Comparison of ENCODE assay signal across 1 cellular context in the genomic region with DNA sequence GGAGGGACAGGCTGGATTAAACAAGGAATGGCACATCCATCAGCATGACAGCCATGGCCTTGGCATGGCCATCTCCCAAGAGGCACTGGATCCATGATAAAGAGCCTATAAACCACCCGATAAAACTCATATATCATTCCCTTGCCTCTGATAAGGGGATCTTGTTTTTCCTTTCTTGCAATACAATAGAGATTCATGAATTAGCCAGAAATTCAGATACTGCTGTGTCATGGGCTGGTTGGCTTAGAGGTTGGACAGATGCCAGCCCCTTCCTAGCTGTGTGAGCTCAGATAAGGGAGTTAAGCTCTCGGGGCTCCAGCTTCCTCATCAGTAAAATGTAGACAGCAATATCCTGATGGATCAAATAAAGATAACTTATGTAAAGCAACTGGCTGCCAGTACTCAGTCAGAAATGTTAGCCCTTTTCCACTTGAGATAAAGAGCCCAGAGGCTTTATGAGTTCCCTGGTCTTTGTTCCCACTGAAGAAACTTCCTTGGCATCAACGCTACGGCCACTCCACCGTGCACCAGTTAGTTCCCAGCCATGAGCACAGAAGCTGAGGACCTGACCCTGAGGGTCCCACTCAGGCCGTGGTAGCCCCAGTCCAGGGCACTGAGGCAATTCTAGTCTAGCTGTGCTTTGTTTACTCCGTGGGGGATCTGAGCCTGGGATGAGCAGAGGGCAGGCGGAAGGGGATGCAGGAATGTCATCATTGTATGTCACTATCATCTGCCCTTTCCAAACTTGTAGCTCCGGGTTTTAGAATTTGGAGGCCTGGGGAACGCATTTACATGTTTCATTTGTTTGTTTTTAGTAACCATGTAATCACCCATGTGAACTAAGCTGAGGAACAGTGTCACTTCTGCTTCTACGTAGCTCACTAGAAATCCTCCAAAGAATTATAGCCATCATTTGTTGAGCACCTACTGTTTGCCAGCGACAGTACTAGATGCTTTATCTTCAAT.
A peak's percentile ranks its signal among the peaks of the same experiment; 100 is the strongest.
TF ChIP-seq lines count a peak whose summit lies in the region.

No MANE protein-coding gene starts in this region.

TF ChIP-seq in HEK293, 187 proteins besides CTCF, POLR2A, EP300 and RAD21 (continued from another document and continues in another):
- TF ChIP-seq, protein P1, sequence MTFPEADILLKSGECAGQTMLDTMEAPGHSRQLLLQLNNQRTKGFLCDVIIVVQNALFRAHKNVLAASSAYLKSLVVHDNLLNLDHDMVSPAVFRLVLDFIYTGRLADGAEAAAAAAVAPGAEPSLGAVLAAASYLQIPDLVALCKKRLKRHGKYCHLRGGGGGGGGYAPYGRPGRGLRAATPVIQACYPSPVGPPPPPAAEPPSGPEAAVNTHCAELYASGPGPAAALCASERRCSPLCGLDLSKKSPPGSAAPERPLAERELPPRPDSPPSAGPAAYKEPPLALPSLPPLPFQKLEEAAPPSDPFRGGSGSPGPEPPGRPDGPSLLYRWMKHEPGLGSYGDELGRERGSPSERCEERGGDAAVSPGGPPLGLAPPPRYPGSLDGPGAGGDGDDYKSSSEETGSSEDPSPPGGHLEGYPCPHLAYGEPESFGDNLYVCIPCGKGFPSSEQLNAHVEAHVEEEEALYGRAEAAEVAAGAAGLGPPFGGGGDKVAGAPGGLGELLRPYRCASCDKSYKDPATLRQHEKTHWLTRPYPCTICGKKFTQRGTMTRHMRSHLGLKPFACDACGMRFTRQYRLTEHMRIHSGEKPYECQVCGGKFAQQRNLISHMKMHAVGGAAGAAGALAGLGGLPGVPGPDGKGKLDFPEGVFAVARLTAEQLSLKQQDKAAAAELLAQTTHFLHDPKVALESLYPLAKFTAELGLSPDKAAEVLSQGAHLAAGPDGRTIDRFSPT (tag by site-specific recombination; IDR thresholded peaks at IDR 0.05) = no peak
- no peak for TF ChIP-seq ZNF426 (tag by site-specific recombination; IDR thresholded peaks at IDR 0.05)
- no peak for TF ChIP-seq ZNF830 (tag by site-specific recombination; IDR thresholded peaks at IDR 0.05; ENCODE audit: low read depth)
- peak; percentile 66; the same call in 1 of the 2 replicates for TF ChIP-seq GLI2 (tag by site-specific recombination; IDR thresholded peaks at IDR 0.05; ENCODE audit: borderline replicate concordance, low read depth)
- TF ChIP-seq, protein P2, sequence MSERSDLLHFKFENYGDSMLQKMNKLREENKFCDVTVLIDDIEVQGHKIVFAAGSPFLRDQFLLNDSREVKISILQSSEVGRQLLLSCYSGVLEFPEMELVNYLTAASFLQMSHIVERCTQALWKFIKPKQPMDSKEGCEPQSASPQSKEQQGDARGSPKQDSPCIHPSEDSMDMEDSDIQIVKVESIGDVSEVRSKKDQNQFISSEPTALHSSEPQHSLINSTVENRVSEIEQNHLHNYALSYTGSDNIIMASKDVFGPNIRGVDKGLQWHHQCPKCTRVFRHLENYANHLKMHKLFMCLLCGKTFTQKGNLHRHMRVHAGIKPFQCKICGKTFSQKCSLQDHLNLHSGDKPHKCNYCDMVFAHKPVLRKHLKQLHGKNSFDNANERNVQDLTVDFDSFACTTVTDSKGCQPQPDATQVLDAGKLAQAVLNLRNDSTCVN (tag by site-specific recombination; optimal IDR thresholded peaks at IDR 0.05) = no peak
- TF ChIP-seq OVOL3 (tag by site-specific recombination; IDR thresholded peaks at IDR 0.05) = peak; percentile 56; the same call in 1 of the 2 replicates
- TF ChIP-seq ZSCAN5A (tag by site-specific recombination; IDR thresholded peaks at IDR 0.05) = no peak
- peak; percentile 32; the same call in 1 of the 2 replicates for TF ChIP-seq ZSCAN16 (tag by site-specific recombination; IDR thresholded peaks at IDR 0.05)
- TF ChIP-seq ZNF416 (tag by site-specific recombination; IDR thresholded peaks at IDR 0.05) = no peak
- no peak for TF ChIP-seq BCL6B (tag by site-specific recombination; IDR thresholded peaks at IDR 0.05)
- TF ChIP-seq, protein P3, sequence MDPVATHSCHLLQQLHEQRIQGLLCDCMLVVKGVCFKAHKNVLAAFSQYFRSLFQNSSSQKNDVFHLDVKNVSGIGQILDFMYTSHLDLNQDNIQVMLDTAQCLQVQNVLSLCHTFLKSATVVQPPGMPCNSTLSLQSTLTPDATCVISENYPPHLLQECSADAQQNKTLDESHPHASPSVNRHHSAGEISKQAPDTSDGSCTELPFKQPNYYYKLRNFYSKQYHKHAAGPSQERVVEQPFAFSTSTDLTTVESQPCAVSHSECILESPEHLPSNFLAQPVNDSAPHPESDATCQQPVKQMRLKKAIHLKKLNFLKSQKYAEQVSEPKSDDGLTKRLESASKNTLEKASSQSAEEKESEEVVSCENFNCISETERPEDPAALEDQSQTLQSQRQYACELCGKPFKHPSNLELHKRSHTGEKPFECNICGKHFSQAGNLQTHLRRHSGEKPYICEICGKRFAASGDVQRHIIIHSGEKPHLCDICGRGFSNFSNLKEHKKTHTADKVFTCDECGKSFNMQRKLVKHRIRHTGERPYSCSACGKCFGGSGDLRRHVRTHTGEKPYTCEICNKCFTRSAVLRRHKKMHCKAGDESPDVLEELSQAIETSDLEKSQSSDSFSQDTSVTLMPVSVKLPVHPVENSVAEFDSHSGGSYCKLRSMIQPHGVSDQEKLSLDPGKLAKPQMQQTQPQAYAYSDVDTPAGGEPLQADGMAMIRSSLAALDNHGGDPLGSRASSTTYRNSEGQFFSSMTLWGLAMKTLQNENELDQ (tag by site-specific recombination; IDR thresholded peaks at IDR 0.05; ENCODE audit: low read depth) = peak; percentile 54; the same call in 1 of the 2 replicates
- TF ChIP-seq ZNF785 (tag by site-specific recombination; IDR thresholded peaks at IDR 0.05) = no peak
- no peak for TF ChIP-seq ZNF548 (tag by site-specific recombination; IDR thresholded peaks at IDR 0.05)
- peak; percentile 91 for TF ChIP-seq ZEB2 (tag by site-specific recombination; IDR thresholded peaks at IDR 0.05)
- TF ChIP-seq, protein P4, sequence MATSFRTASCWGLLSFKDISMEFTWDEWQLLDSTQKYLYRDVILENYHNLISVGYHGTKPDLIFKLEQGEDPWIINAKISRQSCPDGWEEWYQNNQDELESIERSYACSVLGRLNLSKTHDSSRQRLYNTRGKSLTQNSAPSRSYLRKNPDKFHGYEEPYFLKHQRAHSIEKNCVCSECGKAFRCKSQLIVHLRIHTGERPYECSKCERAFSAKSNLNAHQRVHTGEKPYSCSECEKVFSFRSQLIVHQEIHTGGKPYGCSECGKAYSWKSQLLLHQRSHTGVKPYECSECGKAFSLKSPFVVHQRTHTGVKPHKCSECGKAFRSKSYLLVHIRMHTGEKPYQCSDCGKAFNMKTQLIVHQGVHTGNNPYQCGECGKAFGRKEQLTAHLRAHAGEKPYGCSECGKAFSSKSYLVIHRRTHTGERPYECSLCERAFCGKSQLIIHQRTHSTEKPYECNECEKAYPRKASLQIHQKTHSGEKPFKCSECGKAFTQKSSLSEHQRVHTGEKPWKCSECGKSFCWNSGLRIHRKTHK (tag by site-specific recombination; IDR thresholded peaks at IDR 0.05) = no peak
- TF ChIP-seq ZNF146 (tag by site-specific recombination; IDR thresholded peaks at IDR 0.05) = no peak
- TF ChIP-seq ZNF610 (tag by site-specific recombination; IDR thresholded peaks at IDR 0.05; ENCODE audit: borderline replicate concordance) = peak; percentile 69; the same call in 1 of the 2 replicates
- no peak for TF ChIP-seq INSM2 (tag by site-specific recombination; IDR thresholded peaks at IDR 0.05)
- TF ChIP-seq ZNF670 (tag by site-specific recombination; IDR thresholded peaks at IDR 0.05; ENCODE audit: low read depth) = no peak
- no peak for TF ChIP-seq KLF8 (tag by site-specific recombination; IDR thresholded peaks at IDR 0.05)
- no peak for TF ChIP-seq ZNF132 (tag by site-specific recombination; IDR thresholded peaks at IDR 0.05; ENCODE audit: borderline replicate concordance)
- TF ChIP-seq ZNF311 (tag by site-specific recombination; IDR thresholded peaks at IDR 0.05; ENCODE audit: borderline replicate concordance) = no peak
- TF ChIP-seq ZNF544 (tag by site-specific recombination; IDR thresholded peaks at IDR 0.05) = no peak
- no peak for TF ChIP-seq HOXC10 (CRISPR knock-in tag; IDR thresholded peaks at IDR 0.05)
- TF ChIP-seq, protein P5, sequence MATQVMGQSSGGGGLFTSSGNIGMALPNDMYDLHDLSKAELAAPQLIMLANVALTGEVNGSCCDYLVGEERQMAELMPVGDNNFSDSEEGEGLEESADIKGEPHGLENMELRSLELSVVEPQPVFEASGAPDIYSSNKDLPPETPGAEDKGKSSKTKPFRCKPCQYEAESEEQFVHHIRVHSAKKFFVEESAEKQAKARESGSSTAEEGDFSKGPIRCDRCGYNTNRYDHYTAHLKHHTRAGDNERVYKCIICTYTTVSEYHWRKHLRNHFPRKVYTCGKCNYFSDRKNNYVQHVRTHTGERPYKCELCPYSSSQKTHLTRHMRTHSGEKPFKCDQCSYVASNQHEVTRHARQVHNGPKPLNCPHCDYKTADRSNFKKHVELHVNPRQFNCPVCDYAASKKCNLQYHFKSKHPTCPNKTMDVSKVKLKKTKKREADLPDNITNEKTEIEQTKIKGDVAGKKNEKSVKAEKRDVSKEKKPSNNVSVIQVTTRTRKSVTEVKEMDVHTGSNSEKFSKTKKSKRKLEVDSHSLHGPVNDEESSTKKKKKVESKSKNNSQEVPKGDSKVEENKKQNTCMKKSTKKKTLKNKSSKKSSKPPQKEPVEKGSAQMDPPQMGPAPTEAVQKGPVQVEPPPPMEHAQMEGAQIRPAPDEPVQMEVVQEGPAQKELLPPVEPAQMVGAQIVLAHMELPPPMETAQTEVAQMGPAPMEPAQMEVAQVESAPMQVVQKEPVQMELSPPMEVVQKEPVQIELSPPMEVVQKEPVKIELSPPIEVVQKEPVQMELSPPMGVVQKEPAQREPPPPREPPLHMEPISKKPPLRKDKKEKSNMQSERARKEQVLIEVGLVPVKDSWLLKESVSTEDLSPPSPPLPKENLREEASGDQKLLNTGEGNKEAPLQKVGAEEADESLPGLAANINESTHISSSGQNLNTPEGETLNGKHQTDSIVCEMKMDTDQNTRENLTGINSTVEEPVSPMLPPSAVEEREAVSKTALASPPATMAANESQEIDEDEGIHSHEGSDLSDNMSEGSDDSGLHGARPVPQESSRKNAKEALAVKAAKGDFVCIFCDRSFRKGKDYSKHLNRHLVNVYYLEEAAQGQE (tag by site-specific recombination; IDR thresholded peaks at IDR 0.05) = no peak
- no peak for TF ChIP-seq ZNF658 (tag by site-specific recombination; IDR thresholded peaks at IDR 0.05)
- peak; percentile 99 for TF ChIP-seq FEZF1 (tag by site-specific recombination; IDR thresholded peaks at IDR 0.05)
- no peak for TF ChIP-seq ZNF121 (tag by site-specific recombination; IDR thresholded peaks at IDR 0.05)
- TF ChIP-seq ZNF23 (tag by site-specific recombination; IDR thresholded peaks at IDR 0.05; ENCODE audit: borderline replicate concordance) = no peak
- no peak for TF ChIP-seq ZNF2 (tag by site-specific recombination; IDR thresholded peaks at IDR 0.05)
- TF ChIP-seq ZNF324 (tag by site-specific recombination; IDR thresholded peaks at IDR 0.05) = no peak
- TF ChIP-seq OSR2 (tag by site-specific recombination; IDR thresholded peaks at IDR 0.05) = peak; percentile 100
- no peak for TF ChIP-seq ZBTB7A (tag by site-specific recombination; IDR thresholded peaks at IDR 0.05; ENCODE audit: low read depth)
- TF ChIP-seq ZNF549 (tag by site-specific recombination; IDR thresholded peaks at IDR 0.05) = no peak; the same call in 1 of the 2 replicates
- no peak for TF ChIP-seq ZNF398 (tag by site-specific recombination; IDR thresholded peaks at IDR 0.05)
- no peak for TF ChIP-seq EGR2 (tag by site-specific recombination; IDR thresholded peaks at IDR 0.05; ENCODE audit: low read depth)
- no peak for TF ChIP-seq ZNF571 (tag by site-specific recombination; IDR thresholded peaks at IDR 0.05)
- TF ChIP-seq REPIN1 (tag by site-specific recombination; IDR thresholded peaks at IDR 0.05; ENCODE audit: low read depth) = no peak
